ENCODE assay signal across 10 cellular contexts in the genomic region with DNA sequence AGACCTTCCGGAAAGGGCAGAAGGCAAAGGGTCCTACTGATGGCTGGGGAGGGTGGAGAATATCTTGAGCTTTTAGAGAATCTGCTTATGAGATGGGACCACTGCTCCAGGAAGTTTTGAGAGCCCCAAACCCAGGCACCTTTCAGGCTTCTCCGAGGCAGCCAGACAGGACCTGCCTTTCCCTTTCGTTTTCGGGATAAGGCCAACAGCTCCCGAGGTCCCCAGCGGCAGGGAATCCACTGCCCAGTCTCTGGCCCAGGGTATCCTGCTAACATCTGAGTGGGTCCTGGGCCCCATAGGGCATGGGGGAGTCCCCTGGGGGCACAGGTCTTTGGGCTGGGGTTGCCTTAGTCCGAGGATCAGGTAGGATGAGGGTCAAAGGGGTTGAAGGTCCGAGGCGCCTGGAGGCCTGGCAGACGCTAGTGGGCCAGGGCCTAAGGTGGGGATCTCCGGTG. TPM values are rescaled to one million over a fixed set of nuclear protein-coding genes. Genes with fewer than 3 reads are reported as not detected.
DNase-seq lines count a peak whose midpoint lies in the region; ATAC-seq and TF ChIP-seq lines count a peak whose summit lies in the region.
"Had no signal": no experiment of that assay in that cellular context is flagged by ENCODE, and none has a peak within 500 bp of the region (broad histone marks: within the 10 kb centered on the region; RNA-seq: fewer than 3 reads in every experiment).

No MANE protein-coding gene starts in this region.

- H3K9me3 ChIP-seq in colonic mucosa (no peaks in the 10 kb centered on the region), mucosa of rectum (ENCODE audit: control insufficient read depth in 2 of 2, low read length in 2 of 2) (no peaks in the 10 kb centered on the region)

- peaks cover 6% of the 10 kb centered on the region for H3K36me3 Mint-ChIP-seq in stimulated activated naive CD8-positive, alpha-beta T cell treated with anti-CD3 and anti-CD28 coated beads, Interleukin-15, Interleukin-2, amounts not matched to agents 100 ng/mL and 50 ng/mL, for 24 hours (ENCODE audit: low read depth)

- no peak for ATAC-seq in stimulated activated naive CD8-positive, alpha-beta T cell treated with anti-CD3 and anti-CD28 coated beads, Interleukin-15, Interleukin-2, amounts not matched to agents 100 U/mL and 50 U/mL, for 24 hours
- no peak for ATAC-seq in HG03175 (IDR thresholded peaks at IDR 0.05; ENCODE audit: unreplicated experiment)

- intact Hi-C loops in colonic mucosa (cut with DNase I): loop anchor here (5.0 kb wide), 1 partner anchor 157 kb away; no protein-coding TSS in a partner anchor

- peaks cover 35% of the 10 kb centered on the region for H3K4me1 Mint-ChIP-seq in stimulated activated naive CD8-positive, alpha-beta T cell treated with anti-CD3 and anti-CD28 coated beads, Interleukin-15, Interleukin-2, amounts not matched to agents 100 ng/mL and 50 ng/mL, for 24 hours (ENCODE audit: low read depth)

- no peak for DNase-seq in stimulated activated naive CD8-positive, alpha-beta T cell treated with anti-CD3 and anti-CD28 coated beads, Interleukin-15, Interleukin-2, amounts not matched to agents 100 U/mL and 50 U/mL, for 24 hours
- DNase-seq in colonic mucosa (no peak), NCI-H748 (lab: John Stamatoyannopoulos, UW; ENCODE audit: unreplicated experiment) (no peak), KG1 (lab: John Stamatoyannopoulos, UW) (no peak), NCI-H82 treated with DMSO at 0.1 percent for 48 hours (lab: John Stamatoyannopoulos, UW; ENCODE audit: unreplicated experiment) (no peak)
- DNase-seq: stimulated activated naive CD4-positive, alpha-beta T cell treated with Interleukin-2 at 50 U/mL for 16 hours had no signal

- no peaks in the 10 kb centered on the region for H3K9me3 Mint-ChIP-seq in stimulated activated naive CD8-positive, alpha-beta T cell treated with anti-CD3 and anti-CD28 coated beads, Interleukin-15, Interleukin-2, amounts not matched to agents 100 ng/mL and 50 ng/mL, for 24 hours

- no peak overlapping the region for H3K27ac Mint-ChIP-seq in stimulated activated naive CD8-positive, alpha-beta T cell treated with anti-CD3 and anti-CD28 coated beads, Interleukin-15, Interleukin-2, amounts not matched to agents 100 ng/mL and 50 ng/mL, for 24 hours

- H3K36me3 ChIP-seq in colonic mucosa: no peaks in the 10 kb centered on the region
- H3K36me3 ChIP-seq in mucosa of rectum (ENCODE audit: control insufficient read depth in 2 of 2, insufficient read depth in 2 of 2, low read length in 2 of 2): no peaks in the 10 kb centered on the region

- H3K4me1 ChIP-seq in colonic mucosa (peaks cover 16% of the 10 kb centered on the region), mucosa of rectum (ENCODE audit: control insufficient read depth in 2 of 2, insufficient read depth in 2 of 2, low read length in 2 of 2) (peaks cover 19 to 21% of the 10 kb centered on the region in 2 donors)

- H3K27ac ChIP-seq in colonic mucosa (peak overlapping the region; percentile 47), mucosa of rectum (ENCODE audit: low read depth in 2 of 2, low read length in 2 of 2) (peak overlapping the region; percentile 60 to 61)

- H3K9ac ChIP-seq in colonic mucosa (ENCODE audit: low read depth in 2 of 2, low read length in 2 of 2): peak overlapping the region; percentile 16 to 65
- peak overlapping the region; percentile 38 to 62 for H3K9ac ChIP-seq in mucosa of rectum (ENCODE audit: low read depth in 1 of 2, low read length in 2 of 2)

- H3K27me3 ChIP-seq in colonic mucosa (peaks cover 82% of the 10 kb centered on the region), mucosa of rectum (ENCODE audit: control insufficient read depth in 2 of 2, insufficient read depth in 2 of 2, low read length in 2 of 2) (peaks cover 53 to 73% of the 10 kb centered on the region in 2 donors)

- H3K27me3 Mint-ChIP-seq in stimulated activated naive CD8-positive, alpha-beta T cell treated with anti-CD3 and anti-CD28 coated beads, Interleukin-15, Interleukin-2, amounts not matched to agents 100 ng/mL and 50 ng/mL, for 24 hours: peaks cover 81% of the 10 kb centered on the region

- no peak for TF ChIP-seq CTCF in colonic mucosa (IDR thresholded peaks at IDR 0.05)

- H3K4me3 Mint-ChIP-seq in stimulated activated naive CD8-positive, alpha-beta T cell treated with anti-CD3 and anti-CD28 coated beads, Interleukin-15, Interleukin-2, amounts not matched to agents 100 ng/mL and 50 ng/mL, for 24 hours: peak overlapping the region; percentile 53

- H3K4me3 ChIP-seq in colonic mucosa (peak overlapping the region; percentile 31), mucosa of rectum (ENCODE audit: low read length in 2 of 2) (peak overlapping the region; percentile 67 to 72)
- H3K4me3 ChIP-seq: SK-N-MC had no signal

RNA-seq across cellular contexts. Expression of a gene that starts 3.3 kb away (rescaled TPM):
- total RNA-seq in colonic mucosa: 1 to 10 TPM; 7.8 to 9.9 TPM
